Comparison of ENCODE assay signal across 22 cellular contexts in genomic region chr3:41223691-41224090, GRCh38. TPM values are rescaled to one million over a fixed set of nuclear protein-coding genes. Genes with fewer than 3 reads are reported as not detected.
DNase-seq lines count a peak whose midpoint lies in the region; ATAC-seq and TF ChIP-seq lines count a peak whose summit lies in the region.
"Had no signal": no experiment of that assay in that cellular context is flagged by ENCODE, and none has a peak within 500 bp of the region (broad histone marks: within the 10 kb centered on the region; RNA-seq: fewer than 3 reads in every experiment).

No MANE protein-coding gene starts in this region.

- H3K79me2 ChIP-seq in GM23248 (ENCODE audit: insufficient read depth) = peaks cover 99% of the 10 kb centered on the region

- H3F3A ChIP-seq in GM23248 (ENCODE audit: insufficient read depth) = peaks cover 18% of the 10 kb centered on the region; the same call in 1 of the 2 replicates

- TF ChIP-seq CTCF in coronary artery (IDR thresholded peaks at IDR 0.05) = no peak
- TF ChIP-seq CTCF in CD8-positive, alpha-beta T cell (IDR thresholded peaks at IDR 0.05) = no peak

- H4K20me1 ChIP-seq in GM23248 (ENCODE audit: insufficient read depth) = peaks cover 49% of the 10 kb centered on the region

- intact Hi-C loops in CD8-positive, alpha-beta T cell (cut with DNase I, micrococcal nuclease) = loop anchor here in 1 of 2 experiments (2.0 kb wide), 1 partner anchor 15 kb away; no protein-coding TSS in a partner anchor

- no peak overlapping the region for H3K4me3 ChIP-seq in GM23248
- H3K4me3 ChIP-seq in coronary artery = no peak overlapping the region
- H3K4me3 ChIP-seq in skeletal muscle satellite cell (ENCODE audit: low read length) = no peak overlapping the region
- no peak overlapping the region for H3K4me3 ChIP-seq in CD8-positive, alpha-beta T cell (ENCODE audit: low read depth, low read length)
- H3K4me3 ChIP-seq: SJSA1 had no signal

- no peak for DNase-seq in activated T-cell treated with anti-CD3 and anti-CD28 coated beads, Interleukin-2, amount 50 U/mL, for 24 hours
- no peak for DNase-seq in activated T-cell treated with anti-CD3 and anti-CD28 coated beads, Interleukin-2, amount 50 U/mL, for 72 hours
- no peak for DNase-seq in GM23248
- DNase-seq in coronary artery (ENCODE audit: low spot score) = no peak
- DNase-seq in CD8-positive, alpha-beta T cell = no peak
- DNase-seq in cerebellum (ENCODE audit: low spot score) = no peak
- no peak for DNase-seq in NCI-H2029 (lab: John Stamatoyannopoulos, UW)
- DNase-seq: activated CD4-positive, alpha-beta memory T cell treated with anti-CD3 and anti-CD28 coated beads for 36 hours; activated effector memory CD4-positive, alpha-beta T cell treated with Interleukin-2 at 50 U/mL for 16 hours; AML-193; CD4-positive, alpha-beta T cell; DMS 273 treated with DMSO at 0.1 percent for 48 hours; NCI-H146; NCI-H82; right cardiac atrium; stimulated activated CD4-positive, alpha-beta T cell treated with anti-CD3 and anti-CD28 coated beads, Interleukin-4, amount 100 ng/mL, for 24 hours; stimulated activated naive CD4-positive, alpha-beta T cell treated with Interleukin-2 at 50 U/mL for 16 hours had no signal

- H3K4me1 Mint-ChIP-seq in activated T-cell treated with anti-CD3 and anti-CD28 coated beads, Interleukin-2, amount 50 U/mL, for 24 hours (ENCODE audit: low read depth) = peaks cover 68% of the 10 kb centered on the region
- peaks cover 41% of the 10 kb centered on the region for H3K4me1 Mint-ChIP-seq in activated T-cell treated with anti-CD3 and anti-CD28 coated beads, Interleukin-2, amount 50 U/mL, for 72 hours (ENCODE audit: low read depth)
- peaks cover 76% of the 10 kb centered on the region for H3K4me1 Mint-ChIP-seq in CD8-positive, alpha-beta T cell (ENCODE audit: low read depth)

- peaks cover 74% of the 10 kb centered on the region for H3K36me3 Mint-ChIP-seq in activated T-cell treated with anti-CD3 and anti-CD28 coated beads, Interleukin-2, amount 50 U/mL, for 24 hours (ENCODE audit: low read depth)
- H3K36me3 Mint-ChIP-seq in activated T-cell treated with anti-CD3 and anti-CD28 coated beads, Interleukin-2, amount 50 U/mL, for 72 hours (ENCODE audit: insufficient read depth in 2 of 2) = peaks cover 14 to 30% of the 10 kb centered on the region in 2 donors
- peaks cover 51% of the 10 kb centered on the region for H3K36me3 Mint-ChIP-seq in CD8-positive, alpha-beta T cell

- no peak overlapping the region for H3K4me3 Mint-ChIP-seq in activated T-cell treated with anti-CD3 and anti-CD28 coated beads, Interleukin-2, amount 50 U/mL, for 24 hours
- no peak overlapping the region for H3K4me3 Mint-ChIP-seq in activated T-cell treated with anti-CD3 and anti-CD28 coated beads, Interleukin-2, amount 50 U/mL, for 72 hours
- no peak overlapping the region for H3K4me3 Mint-ChIP-seq in CD8-positive, alpha-beta T cell
- H3K4me3 Mint-ChIP-seq: activated CD4-positive, alpha-beta memory T cell treated with anti-CD3 and anti-CD28 coated beads for 36 hours; CD4-positive, alpha-beta T cell; neural crest cell had no signal

- H3K9me3 Mint-ChIP-seq in activated T-cell treated with anti-CD3 and anti-CD28 coated beads, Interleukin-2, amount 50 U/mL, for 24 hours = no peaks in the 10 kb centered on the region
- no peaks in the 10 kb centered on the region for H3K9me3 Mint-ChIP-seq in activated T-cell treated with anti-CD3 and anti-CD28 coated beads, Interleukin-2, amount 50 U/mL, for 72 hours
- H3K9me3 Mint-ChIP-seq in CD8-positive, alpha-beta T cell = no peaks in the 10 kb centered on the region
- H3K9me3 Mint-ChIP-seq: activated CD4-positive, alpha-beta memory T cell treated with anti-CD3 and anti-CD28 coated beads for 36 hours; CD4-positive, alpha-beta T cell; neural crest cell had no signal

- H3K36me3 ChIP-seq in GM23248 (ENCODE audit: low read depth) (peaks cover 41% of the 10 kb centered on the region), skeletal muscle satellite cell (ENCODE audit: insufficient read depth, low read length) (peaks cover 42% of the 10 kb centered on the region)
- H3K36me3 ChIP-seq in CD8-positive, alpha-beta T cell (ENCODE audit: insufficient read depth, low read length) = peaks cover 36% of the 10 kb centered on the region

- CTCF ChIA-PET in CD8-positive, alpha-beta T cell (lab: Charles Lee) = no interaction called here

- H3K9ac ChIP-seq in GM23248 (no peak overlapping the region), skeletal muscle satellite cell (ENCODE audit: low read depth, low read length) (peak overlapping the region; percentile 38)
- H3K9ac ChIP-seq: parathyroid adenoma had no signal

- no peak for ATAC-seq in activated T-cell treated with anti-CD3 and anti-CD28 coated beads, Interleukin-2, amount 50 U/mL, for 72 hours (replicated peaks in 1 of 2)
- ATAC-seq in CD8-positive, alpha-beta T cell = no peak

- in situ Hi-C loops in GM23248 (cut with MboI) = no loop called here

- H3K27ac ChIP-seq in GM23248 (peak overlapping the region; percentile 48; the same call in 1 of the 2 replicates), coronary artery (peak overlapping the region; percentile 56 to 69)
- no peak overlapping the region for H3K27ac ChIP-seq in CD8-positive, alpha-beta T cell (ENCODE audit: low read depth, low read length)
- H3K27ac ChIP-seq: parathyroid adenoma, SJSA1 had no signal

- peak overlapping the region; percentile 79 for H3K27ac Mint-ChIP-seq in activated T-cell treated with anti-CD3 and anti-CD28 coated beads, Interleukin-2, amount 50 U/mL, for 24 hours
- no peak overlapping the region for H3K27ac Mint-ChIP-seq in activated T-cell treated with anti-CD3 and anti-CD28 coated beads, Interleukin-2, amount 50 U/mL, for 72 hours
- no peak overlapping the region for H3K27ac Mint-ChIP-seq in CD8-positive, alpha-beta T cell
- H3K27ac Mint-ChIP-seq: activated CD4-positive, alpha-beta memory T cell treated with anti-CD3 and anti-CD28 coated beads for 36 hours; CD4-positive, alpha-beta T cell had no signal

- H3K4me2 ChIP-seq in GM23248 (ENCODE audit: unreplicated experiment) (peak overlapping the region; percentile 34), skeletal muscle satellite cell (ENCODE audit: low read length) (peak overlapping the region; percentile 63)

- no peak overlapping the region for H2AFZ ChIP-seq in GM23248
- H2AFZ ChIP-seq: parathyroid adenoma had no signal

- H3K9me2 ChIP-seq in GM23248 (ENCODE audit: insufficient read depth) = no peaks in the 10 kb centered on the region

- peaks cover 25% of the 10 kb centered on the region for H3K4me1 ChIP-seq in GM23248 (ENCODE audit: insufficient read depth)
- peaks cover 45% of the 10 kb centered on the region for H3K4me1 ChIP-seq in skeletal muscle satellite cell (ENCODE audit: control insufficient read depth, insufficient read depth, low read length)
- peaks cover 28% of the 10 kb centered on the region for H3K4me1 ChIP-seq in CD8-positive, alpha-beta T cell (ENCODE audit: insufficient read depth, low read length)

- no peaks in the 10 kb centered on the region for H3K27me3 Mint-ChIP-seq in activated T-cell treated with anti-CD3 and anti-CD28 coated beads, Interleukin-2, amount 50 U/mL, for 24 hours
- no peaks in the 10 kb centered on the region for H3K27me3 Mint-ChIP-seq in activated T-cell treated with anti-CD3 and anti-CD28 coated beads, Interleukin-2, amount 50 U/mL, for 72 hours (ENCODE audit: low read depth)
- no peaks in the 10 kb centered on the region for H3K27me3 Mint-ChIP-seq in CD8-positive, alpha-beta T cell (ENCODE audit: low read depth)
- H3K27me3 Mint-ChIP-seq: activated CD4-positive, alpha-beta memory T cell treated with anti-CD3 and anti-CD28 coated beads for 36 hours; CD4-positive, alpha-beta T cell had no signal

- WGBS in GM23248 (ENCODE audit: low coverage in 1 of 2, low lambda C conversion rate in 2 of 2, missing lambda C conversion rate in 2 of 2), 2 experiments = 95 to 97% methylated on average over 2 of the region's 2 CpGs

- H3K27me3 ChIP-seq in GM23248 (replicated peaks; ENCODE audit: insufficient read depth) (no peaks in the 10 kb centered on the region), skeletal muscle satellite cell (ENCODE audit: control insufficient read depth, insufficient read depth, low read length) (no peaks in the 10 kb centered on the region)
- H3K27me3 ChIP-seq in CD8-positive, alpha-beta T cell (ENCODE audit: insufficient read depth, low read length) = no peaks in the 10 kb centered on the region
- H3K27me3 ChIP-seq: SJSA1 had no signal

- H3K9me3 ChIP-seq in GM23248 (ENCODE audit: low read depth) (no peaks in the 10 kb centered on the region), skeletal muscle satellite cell (replicated peaks; ENCODE audit: low read length) (no peaks in the 10 kb centered on the region)
- H3K9me3 ChIP-seq in CD8-positive, alpha-beta T cell (ENCODE audit: low read length) = no peaks in the 10 kb centered on the region
- H3K9me3 ChIP-seq: SJSA1, thoracic aorta had no signal

- POLR2A ChIA-PET in CD8-positive, alpha-beta T cell (lab: Charles Lee) = interaction anchor here (0.7 to 2.1 kb wide), 2 partner anchors 24 to 79 kb away, joined by 3 to 8 read pairs; partner anchors contain the start of gene CTNNB1

RNA-seq across cellular contexts. Expression of gene CTNNB1, which starts 24.4 kb away (rescaled TPM):
- total RNA-seq in activated T-cell treated with anti-CD3 and anti-CD28 coated beads, Interleukin-2, amount 50 U/mL, for 72 hours = 100 to 1,000 TPM in 1 of 2 donors, 10 to 100 TPM in 1; 93.3 to 137 TPM
- 452 and 492 TPM in 2 replicates for total RNA-seq in GM23248 (2014; rRNA removed; shearing (Covaris generic))
- polyA plus RNA-seq in GM23248 (2016; fragmentation: Nextera tagmentation; extraction: Ambion mirVana) = 170 and 182 TPM in 2 replicates
- 552 and 606 TPM in 2 replicates for total RNA-seq in skeletal muscle satellite cell (2012; rRNA removed)
- total RNA-seq in CD8-positive, alpha-beta T cell = 100 to 1,000 TPM; 206 to 225 TPM
- 906 TPM for total RNA-seq in cerebellum
